In genomic region chr11:93733474-93733873, GRCh38 we compare ENCODE assay signal across 16 cellular contexts. TPM values are rescaled to one million over a fixed set of nuclear protein-coding genes. Genes with fewer than 3 reads are reported as not detected.
DNase-seq lines count a peak whose midpoint lies in the region; ATAC-seq and TF ChIP-seq lines count a peak whose summit lies in the region.
"Had no signal": no experiment of that assay in that cellular context is flagged by ENCODE, and none has a peak within 500 bp of the region (broad histone marks: within the 10 kb centered on the region; RNA-seq: fewer than 3 reads in every experiment).

No MANE protein-coding gene starts in this region.

- H3K27ac ChIP-seq in H9 (ENCODE audit: insufficient read length, low read depth, low read length): peak overlapping the region; percentile 29
- peak overlapping the region; percentile 47 for H3K27ac ChIP-seq in mesenchymal stem cell (ENCODE audit: low read length, poor library complexity, severe bottlenecking)
- H3K27ac ChIP-seq: ovary, RWPE1, upper lobe of right lung had no signal

- H3K4me3 Mint-ChIP-seq in H9 (no peak overlapping the region; a peak in 1 of 5 replicates), activated B cell treated with CpG ODN at 0.5 μM for 24 hours (no peak overlapping the region)

- H3K9me3 Mint-ChIP-seq in H9 (no peaks in the 10 kb centered on the region), activated B cell treated with CpG ODN at 0.5 μM for 24 hours (no peaks in the 10 kb centered on the region)

- H3K27me3 Mint-ChIP-seq in H9 (ENCODE audit: low read depth) (no peaks in the 10 kb centered on the region), activated B cell treated with CpG ODN at 0.5 μM for 24 hours (no peaks in the 10 kb centered on the region)

- H2BK120ac ChIP-seq in H9 (ENCODE audit: low read depth, low read length, poor library complexity, severe bottlenecking) (no peak overlapping the region), mesenchymal stem cell (ENCODE audit: low read depth, low read length) (no peak overlapping the region)

- H2AK5ac ChIP-seq in H9 (ENCODE audit: insufficient read length, low read length) (no peak overlapping the region), mesenchymal stem cell (ENCODE audit: low read length, severe bottlenecking) (no peak overlapping the region)

- H3K14ac ChIP-seq in H9 (ENCODE audit: insufficient read depth, low read length) (no peak overlapping the region), mesenchymal stem cell (ENCODE audit: low read length in 2 of 2) (no peak overlapping the region)

- intact Hi-C loops in activated B cell treated with CpG ODN at 0.5 μM for 24 hours (cut with micrococcal nuclease): loop anchor here (5.0 kb wide), 1 partner anchor 41 kb away; no protein-coding TSS in a partner anchor

- H3K23ac ChIP-seq in H9 (ENCODE audit: insufficient read length, low read depth, low read length) (no peak overlapping the region), mesenchymal stem cell (ENCODE audit: low read length in 2 of 2) (no peak overlapping the region)

- no peaks in the 10 kb centered on the region for H3K9me3 ChIP-seq in H9 (ENCODE audit: control insufficient read depth, low read depth, low read length)
- H3K9me3 ChIP-seq in mesenchymal stem cell (ENCODE audit: control insufficient read depth, low read length): no peaks in the 10 kb centered on the region
- H3K9me3 ChIP-seq: ovary, upper lobe of right lung had no signal

- POLR2A ChIA-PET in activated B cell treated with CpG ODN at 0.5 μM for 24 hours (lab: Charles Lee): interaction anchor here (1.2 kb wide), 1 partner anchor 14 kb away, joined by 3 read pairs; no protein-coding TSS in a partner anchor

- no peak overlapping the region for H3K18ac ChIP-seq in H9 (ENCODE audit: insufficient read length, low read depth, low read length)
- H3K18ac ChIP-seq in mesenchymal stem cell (ENCODE audit: low read depth in 1 of 2, low read length in 2 of 2): no peak overlapping the region

- H3K79me1 ChIP-seq in H9 (ENCODE audit: insufficient read depth, low read depth, low read length, poor library complexity, severe bottlenecking) (peaks cover 3% of the 10 kb centered on the region), mesenchymal stem cell (replicated peaks; ENCODE audit: low read length, poor library complexity, severe bottlenecking) (peaks cover 3% of the 10 kb centered on the region)

- H3K9ac ChIP-seq in H9 (ENCODE audit: extremely low read depth, insufficient read length, low read length): no peak overlapping the region
- peak overlapping the region; percentile 16 for H3K9ac ChIP-seq in mesenchymal stem cell (ENCODE audit: low read length)

- no peaks in the 10 kb centered on the region for H3K27me3 ChIP-seq in H9 (ENCODE audit: insufficient read depth, low read length)
- no peaks in the 10 kb centered on the region for H3K27me3 ChIP-seq in mesenchymal stem cell (ENCODE audit: control insufficient read depth in 1 of 2, insufficient read depth in 1 of 2, low read length in 2 of 2)
- H3K27me3 ChIP-seq: ovary, upper lobe of right lung had no signal

- no peaks in the 10 kb centered on the region for H4K20me1 ChIP-seq in H9 (ENCODE audit: control insufficient read depth, insufficient read depth, insufficient read length)

- TF ChIP-seq CTCF in H9 (conservative IDR thresholded peaks at IDR 0.05) (no peak), activated B cell treated with CpG ODN at 0.5 μM for 24 hours (IDR thresholded peaks at IDR 0.05) (no peak)

- H2BK5ac ChIP-seq in H9 (ENCODE audit: insufficient read length, low read length) (no peak overlapping the region), mesenchymal stem cell (ENCODE audit: low read depth, low read length, poor library complexity, severe bottlenecking) (no peak overlapping the region)

- no peak overlapping the region for H4K5ac ChIP-seq in H9 (ENCODE audit: insufficient read length, low read depth, low read length)

- no peak overlapping the region for H4K91ac ChIP-seq in H9 (ENCODE audit: insufficient read length, low read depth, low read length)
- no peak overlapping the region for H4K91ac ChIP-seq in mesenchymal stem cell (ENCODE audit: low read length)

- no CpG with 5 or more reads among the region's 6 CpGs for WGBS in H9 (ENCODE audit: extremely low coverage, insufficient read length, low lambda C conversion rate)
- WGBS in mesenchymal stem cell: 82% methylated on average over 6 of the region's 6 CpGs

- DNase-seq in DMS 273 (lab: John Stamatoyannopoulos, UW; ENCODE audit: unreplicated experiment): peak; percentile 6
- no peak for DNase-seq in DMS 273 treated with DMSO at 0.1 percent for 48 hours (lab: John Stamatoyannopoulos, UW)
- DNase-seq in H9: no peak
- no peak for DNase-seq in activated B cell treated with CpG ODN at 0.5 μM for 24 hours
- no peak for DNase-seq in mesenchymal stem cell
- DNase-seq in amniotic stem cell (lab: John Stamatoyannopoulos, UW): no peak
- DNase-seq in GDM1 (lab: John Stamatoyannopoulos, UW): no peak
- DNase-seq: DMS79; left cardiac atrium; NCI-H1105; NCI-H446; ovary; stimulated activated CD4-positive, alpha-beta T cell treated with anti-CD3 and anti-CD28 coated beads, Interleukin-15, amount 100 ng/mL, for 24 hours; upper lobe of right lung had no signal

- H3K36me3 ChIP-seq in mesenchymal stem cell (ENCODE audit: control insufficient read depth in 1 of 2, insufficient read depth in 2 of 2, low read depth in 1 of 2, low read length in 2 of 2): peaks cover 15 to 100% of the 10 kb centered on the region in 2 experiments
- H3K36me3 ChIP-seq: ovary had no signal

- H3K27ac Mint-ChIP-seq in H9 (peak overlapping the region in 2 of 3 experiments; percentile 44 to 89; a peak in 3 of 7 replicates), activated B cell treated with CpG ODN at 0.5 μM for 24 hours (peak overlapping the region; percentile 50)

- H3K4me2 ChIP-seq in H9 (ENCODE audit: insufficient read depth, insufficient read length, low read length) (no peak overlapping the region), mesenchymal stem cell (ENCODE audit: low read length, poor library complexity, severe bottlenecking) (no peak overlapping the region)

- H3K4me1 Mint-ChIP-seq in H9 (peaks cover 27 to 29% of the 10 kb centered on the region in 2 experiments), activated B cell treated with CpG ODN at 0.5 μM for 24 hours (peaks cover 51% of the 10 kb centered on the region)

- CTCF ChIA-PET in activated B cell treated with CpG ODN at 0.5 μM for 24 hours (lab: Charles Lee): no interaction called here

- H3K23me2 ChIP-seq in H9 (ENCODE audit: insufficient read length, low read depth, low read length, poor library complexity, severe bottlenecking): no peaks in the 10 kb centered on the region

- H3K79me2 ChIP-seq in H9 (ENCODE audit: insufficient read depth, low read length): peaks cover 3% of the 10 kb centered on the region; the same call in 1 of the 2 replicates

- H3K4me1 ChIP-seq in H9 (ENCODE audit: insufficient read depth, low read length) (no peaks in the 10 kb centered on the region), mesenchymal stem cell (ENCODE audit: control insufficient read depth, insufficient read depth, low read depth, low read length) (peaks cover 4% of the 10 kb centered on the region)

- H3K4me3 ChIP-seq in mesenchymal stem cell (ENCODE audit: insufficient read depth in 1 of 2, low read depth in 1 of 2, low read length in 2 of 2): no peak overlapping the region
- H3K4me3 ChIP-seq: ovary, upper lobe of right lung had no signal

- H2BK12ac ChIP-seq in H9 (ENCODE audit: insufficient read length, low read depth, low read length) (no peak overlapping the region), mesenchymal stem cell (ENCODE audit: low read length in 2 of 2) (no peak overlapping the region)

- H2BK15ac ChIP-seq in H9 (ENCODE audit: low read depth, low read length) (no peak overlapping the region), mesenchymal stem cell (ENCODE audit: low read depth, poor library complexity, severe bottlenecking) (no peak overlapping the region)

- H4K8ac ChIP-seq in H9 (replicated peaks; ENCODE audit: insufficient read length, low read depth, low read length) (no peak overlapping the region), mesenchymal stem cell (ENCODE audit: low read length) (no peak overlapping the region)

- ATAC-seq in activated B cell treated with CpG ODN at 0.5 μM for 24 hours (ENCODE audit: low read depth) (no peak), HG03378 (IDR thresholded peaks at IDR 0.05; ENCODE audit: unreplicated experiment) (no peak)
- ATAC-seq: left cardiac atrium, upper lobe of right lung had no signal

- H3K4ac ChIP-seq in H9 (ENCODE audit: low read depth, low read length) (no peak overlapping the region), mesenchymal stem cell (ENCODE audit: low read depth in 1 of 2, low read length in 2 of 2) (no peak overlapping the region)

- H2AFZ ChIP-seq in H9 (ENCODE audit: low read length): no peak overlapping the region
- no peak overlapping the region for H2AFZ ChIP-seq in mesenchymal stem cell (ENCODE audit: low read depth, low read length)

- H2BK20ac ChIP-seq in H9 (ENCODE audit: low read depth, low read length, poor library complexity, severe bottlenecking): no peak overlapping the region

- H3K56ac ChIP-seq in H9 (ENCODE audit: insufficient read length, low read depth, low read length): no peak overlapping the region

- no peak overlapping the region for H3T11ph ChIP-seq in H9 (ENCODE audit: low read length)

- peaks cover 63 to 99% (median 86%) of the 10 kb centered on the region in 3 experiments for H3K36me3 Mint-ChIP-seq in H9 (ENCODE audit: insufficient read depth in 1 of 3, low read depth in 3 of 3)
- peaks cover 96% of the 10 kb centered on the region for H3K36me3 Mint-ChIP-seq in activated B cell treated with CpG ODN at 0.5 μM for 24 hours (ENCODE audit: low read depth)

RNA-seq across cellular contexts. Expression of gene TAF1D, which starts 7.8 kb away (rescaled TPM):
- total RNA-seq in H9 (2021) (258 and 272 TPM in 2 replicates), activated B cell treated with CpG ODN at 0.5 μM for 24 hours (258 and 315 TPM in 2 replicates)
- polyA plus RNA-seq in mesenchymal stem cell (2013, experiment 1 of 2): 117 TPM
- 120 TPM for polyA plus RNA-seq in mesenchymal stem cell (2013, experiment 2 of 2)

RNA-seq across cellular contexts. Expression of gene C11orf54, which starts 8.0 kb away (rescaled TPM):
- 16.1 and 18.0 TPM in 2 replicates for total RNA-seq in H9 (2021)
- total RNA-seq in activated B cell treated with CpG ODN at 0.5 μM for 24 hours: 23.7 and 30.1 TPM in 2 replicates
- polyA plus RNA-seq in mesenchymal stem cell (2013, experiment 1 of 2): 8.9 TPM
- 9.0 TPM for polyA plus RNA-seq in mesenchymal stem cell (2013, experiment 2 of 2)

RNA-seq across cellular contexts. Expression of gene MED17, which starts 50.6 kb away (rescaled TPM):
- total RNA-seq in H9 (2021) (38.3 and 43.3 TPM in 2 replicates), activated B cell treated with CpG ODN at 0.5 μM for 24 hours (47.9 and 55.2 TPM in 2 replicates)
- polyA plus RNA-seq in mesenchymal stem cell (2013, experiment 1 of 2): 15.4 TPM
- 18.2 TPM for polyA plus RNA-seq in mesenchymal stem cell (2013, experiment 2 of 2)
